Comparison of ENCODE assay signal across 22 cellular contexts in genomic region chr5:98527846-98528245, GRCh38.
"Had no signal": no experiment of that assay in that cellular context is flagged by ENCODE, and none has a peak within 500 bp of the region (broad histone marks: within the 10 kb centered on the region; RNA-seq: fewer than 3 reads in every experiment).

No MANE protein-coding gene starts in this region.

- H3K4me3 ChIP-seq: colonic mucosa, esophagus muscularis mucosa, gastroesophageal sphincter, heart left ventricle, hepatocyte, left lung, lower lobe of right lung had no signal

- H3K9me3 ChIP-seq: colonic mucosa, esophagus muscularis mucosa, gastroesophageal sphincter, heart left ventricle, left lung, lower lobe of right lung had no signal

- DNase-seq: colonic mucosa; cortex of kidney; effector CD8-positive, alpha-beta T cell; effector memory CD8-positive, alpha-beta T cell; endodermal cell; foreskin keratinocyte; heart left ventricle; hypothalamus; immature natural killer cell; islet precursor cell; kidney; kidney glomerular epithelial cell; left lung; left ventricle myocardium superior; lower lobe of right lung; mesenchymal stem cell; naive B cell had no signal

- H3K4me1 ChIP-seq: colonic mucosa, foreskin keratinocyte, heart left ventricle, left lung, lower lobe of right lung had no signal

- H3K36me3 ChIP-seq: colonic mucosa, esophagus muscularis mucosa, gastroesophageal sphincter, heart left ventricle, left lung, lower lobe of right lung had no signal

- H3K9me3 Mint-ChIP-seq: dendritic cell treated with granulocyte-macrophage colony-stimulating factor and Interleukin-4, amounts not matched to agents 40 ng/mL and 50 ng/mL, for 4 days; endodermal cell; mesothelial cell of epicardium; naive B cell had no signal

- H3K4me1 Mint-ChIP-seq: immature natural killer cell, mesothelial cell of epicardium, naive B cell had no signal

- H2AFZ ChIP-seq: hepatocyte had no signal

- H3K27ac Mint-ChIP-seq: dendritic cell treated with granulocyte-macrophage colony-stimulating factor and Interleukin-4, amounts not matched to agents 40 ng/mL and 50 ng/mL, for 4 days; effector memory CD8-positive, alpha-beta T cell; endodermal cell; immature natural killer cell; mesothelial cell of epicardium; naive B cell had no signal

- H3K4me3 Mint-ChIP-seq: dendritic cell treated with granulocyte-macrophage colony-stimulating factor and Interleukin-4, amounts not matched to agents 40 ng/mL and 50 ng/mL, for 4 days; effector memory CD8-positive, alpha-beta T cell; endodermal cell; immature natural killer cell; mesothelial cell of epicardium; naive B cell had no signal

- H3K36me3 Mint-ChIP-seq: immature natural killer cell, mesothelial cell of epicardium, naive B cell had no signal

- ATAC-seq: effector memory CD8-positive, alpha-beta T cell; foreskin keratinocyte; gastroesophageal sphincter; heart left ventricle; left lung; left ventricle myocardium superior; lower lobe of right lung had no signal

- H3K27me3 ChIP-seq: colonic mucosa, esophagus muscularis mucosa, foreskin keratinocyte, gastroesophageal sphincter, heart left ventricle, hepatocyte, left lung had no signal

- H3K27me3 Mint-ChIP-seq: dendritic cell treated with granulocyte-macrophage colony-stimulating factor and Interleukin-4, amounts not matched to agents 40 ng/mL and 50 ng/mL, for 4 days; effector memory CD8-positive, alpha-beta T cell had no signal

- H3K4me2 ChIP-seq: hepatocyte had no signal

- H3K27ac ChIP-seq: colonic mucosa, foreskin keratinocyte, gastroesophageal sphincter, heart left ventricle, hepatocyte, left lung, lower lobe of right lung had no signal
